ENCODE assay signal across 24 cellular contexts in the genomic region with DNA sequence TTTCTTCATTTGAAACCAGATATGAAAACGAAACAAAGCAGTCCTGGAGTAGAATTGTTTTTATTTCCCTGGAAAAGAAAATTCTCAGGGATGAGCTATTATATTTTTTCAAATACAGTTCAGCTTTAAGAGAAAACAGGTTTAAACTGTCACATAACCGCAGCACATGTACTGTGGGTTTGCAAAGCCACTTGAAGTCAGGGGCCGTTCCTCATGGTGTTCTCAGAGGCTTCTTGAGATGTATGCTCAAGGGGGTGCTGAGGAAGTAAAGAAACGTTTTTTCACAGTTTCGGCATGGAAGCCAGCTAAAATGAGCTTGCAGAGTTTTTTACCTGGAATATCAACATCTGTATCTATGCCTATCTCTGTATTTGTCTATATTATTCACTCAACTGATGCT.
A peak's percentile ranks its signal among the peaks of the same experiment; 100 is the strongest.
DNase-seq lines count a peak whose midpoint lies in the region; ATAC-seq and TF ChIP-seq lines count a peak whose summit lies in the region.
"Had no signal": no experiment of that assay in that cellular context is flagged by ENCODE, and none has a peak within 500 bp of the region (broad histone marks: within the 10 kb centered on the region; RNA-seq: fewer than 3 reads in every experiment).

No MANE protein-coding gene starts in this region.

- TF ChIP-seq CTCF in NB4 (IDR thresholded peaks at IDR 0.05; ENCODE audit: low read depth, low read length): no peak

- H3K4me1 ChIP-seq in mesenchymal stem cell (ENCODE audit: control insufficient read depth, insufficient read depth, low read depth, low read length): no peaks in the 10 kb centered on the region

- no peak overlapping the region for H4K91ac ChIP-seq in mesenchymal stem cell (ENCODE audit: low read length)

- no peak overlapping the region for H3K4me2 ChIP-seq in mesenchymal stem cell (ENCODE audit: low read length, poor library complexity, severe bottlenecking)

- H3K18ac ChIP-seq in mesenchymal stem cell (ENCODE audit: low read depth in 1 of 2, low read length in 2 of 2): no peak overlapping the region

- H3K27ac ChIP-seq in mesenchymal stem cell (ENCODE audit: low read length, poor library complexity, severe bottlenecking): no peak overlapping the region
- H3K27ac ChIP-seq: esophagus muscularis mucosa, gastroesophageal sphincter had no signal

- whole genome bisulfite sequencing in mesenchymal stem cell: 80% methylated on average over 2 of the region's 5 CpGs

- H3K4ac ChIP-seq in mesenchymal stem cell (ENCODE audit: low read depth in 1 of 2, low read length in 2 of 2): no peak overlapping the region

- H3K23ac ChIP-seq in mesenchymal stem cell (ENCODE audit: low read length in 2 of 2): no peak overlapping the region

- no peak overlapping the region for H2BK5ac ChIP-seq in mesenchymal stem cell (ENCODE audit: low read depth, low read length, poor library complexity, severe bottlenecking)

- H2AFZ ChIP-seq in mesenchymal stem cell (ENCODE audit: low read depth, low read length): no peak overlapping the region

- H2BK120ac ChIP-seq in mesenchymal stem cell (ENCODE audit: low read depth, low read length): no peak overlapping the region

- H2BK15ac ChIP-seq in mesenchymal stem cell (ENCODE audit: low read depth, poor library complexity, severe bottlenecking): no peak overlapping the region

- H3K9me3 ChIP-seq in mesenchymal stem cell (ENCODE audit: control insufficient read depth, low read length): no peaks in the 10 kb centered on the region
- H3K9me3 ChIP-seq: esophagus muscularis mucosa, gastroesophageal sphincter had no signal

- H3K27me3 ChIP-seq in mesenchymal stem cell (ENCODE audit: control insufficient read depth in 1 of 2, insufficient read depth in 1 of 2, low read length in 2 of 2): peaks cover 0 to 7% of the 10 kb centered on the region in 2 experiments
- H3K27me3 ChIP-seq: esophagus muscularis mucosa, gastroesophageal sphincter had no signal

- no peak overlapping the region for H2BK12ac ChIP-seq in mesenchymal stem cell (ENCODE audit: low read length in 2 of 2)

- H3K36me3 ChIP-seq in mesenchymal stem cell (ENCODE audit: control insufficient read depth in 1 of 2, insufficient read depth in 2 of 2, low read depth in 1 of 2, low read length in 2 of 2): no peaks in the 10 kb centered on the region
- H3K36me3 ChIP-seq: esophagus muscularis mucosa, gastroesophageal sphincter had no signal

- no peak overlapping the region for H3K14ac ChIP-seq in mesenchymal stem cell (ENCODE audit: low read length in 2 of 2)

- no peak overlapping the region for H4K8ac ChIP-seq in mesenchymal stem cell (ENCODE audit: low read length)

- H3K4me3 ChIP-seq in NB4 (ENCODE audit: low read depth, low read length) (no peak overlapping the region), mesenchymal stem cell (ENCODE audit: insufficient read depth in 1 of 2, low read depth in 1 of 2, low read length in 2 of 2) (no peak overlapping the region)
- H3K4me3 ChIP-seq: esophagus muscularis mucosa, gastroesophageal sphincter had no signal

- peak; percentile 53 for ATAC-seq in GM18868 (IDR thresholded peaks at IDR 0.05; ENCODE audit: unreplicated experiment)
- peak; percentile 43 for ATAC-seq in HG03135 (IDR thresholded peaks at IDR 0.05; ENCODE audit: unreplicated experiment)
- no peak for ATAC-seq in GM21723 (IDR thresholded peaks at IDR 0.05; ENCODE audit: unreplicated experiment)
- no peak for ATAC-seq in GM18511 (IDR thresholded peaks at IDR 0.05; ENCODE audit: unreplicated experiment)
- no peak for ATAC-seq in HG03442 (IDR thresholded peaks at IDR 0.05; ENCODE audit: unreplicated experiment)
- ATAC-seq: effector memory CD8-positive, alpha-beta T cell; gastroesophageal sphincter; left cardiac atrium; sciatic nerve had no signal

- DNase-seq in NB4 (ENCODE audit: low read depth): peak; percentile 84
- DNase-seq in mesenchymal stem cell: peak; percentile 5
- DNase-seq in SKM-1 (lab: John Stamatoyannopoulos, UW; ENCODE audit: unreplicated experiment): no peak
- DNase-seq: activated CD4-positive, alpha-beta T cell treated with anti-CD3 and anti-CD28 coated beads, Interleukin-2, amount 10 ng/mL, durations not matched to agents 7 days and 5 days; activated CD8-positive, alpha-beta memory T cell treated with anti-CD3 and anti-CD28 coated beads, Interleukin-2, amount 50 U/mL, for 4 hours; effector memory CD8-positive, alpha-beta T cell; EL; IMR-90; left cardiac atrium; NCI-H1105; NCI-H2107; NCI-H524 treated with DMSO at 0.1 percent for 48 hours; nephron progenitor cell; SHP77 treated with DMSO at 0.1 percent for 48 hours; substantia nigra; T-helper 1 cell had no signal

- no peak for TF ChIP-seq POLR2A in NB4 (IDR thresholded peaks at IDR 0.05; ENCODE audit: extremely low read depth, insufficient read length)

- H3K9ac ChIP-seq in mesenchymal stem cell (ENCODE audit: low read length): no peak overlapping the region

- no peak overlapping the region for H2AK5ac ChIP-seq in mesenchymal stem cell (ENCODE audit: low read length, severe bottlenecking)

- H3K79me1 ChIP-seq in mesenchymal stem cell (replicated peaks; ENCODE audit: low read length, poor library complexity, severe bottlenecking): no peaks in the 10 kb centered on the region

Comparison
In these comparisons a context has a peak if more than half of its experiments do, and no peak if none do; other contexts are left out.
1. ATAC-seq: peak in GM18868 (single experiment) and HG03135 (single experiment); none in GM21723 (single experiment), GM18511 (single experiment) and HG03442 (single experiment).